ENCODE assay signal across 17 cellular contexts in genomic region chr18:31672628-31673027, GRCh38. TPM values are rescaled to one million over a fixed set of nuclear protein-coding genes. Genes with fewer than 3 reads are reported as not detected.
DNase-seq lines count a peak whose midpoint lies in the region; ATAC-seq and TF ChIP-seq lines count a peak whose summit lies in the region.
"Had no signal": no experiment of that assay in that cellular context is flagged by ENCODE, and none has a peak within 500 bp of the region (broad histone marks: within the 10 kb centered on the region; RNA-seq: fewer than 3 reads in every experiment).

No MANE protein-coding gene starts in this region.

- H2AFZ ChIP-seq in H9 (ENCODE audit: low read length) (no peak overlapping the region), parathyroid adenoma (no peak overlapping the region)

- H3K4me3 ChIP-seq in iPS-15b (ENCODE audit: low read depth, low read length) = no peak overlapping the region
- H3K4me3 ChIP-seq in parathyroid adenoma (ENCODE audit: low read depth, low read length) = no peak overlapping the region
- no peak overlapping the region for H3K4me3 ChIP-seq in Peyer's patch
- H3K4me3 ChIP-seq: HAP-1 had no signal

- no peak overlapping the region for H3K4me3 Mint-ChIP-seq in H9
- H3K4me3 Mint-ChIP-seq in activated T-cell treated with anti-CD3 and anti-CD28 coated beads, Interleukin-2, amount 50 U/mL, for 24 hours = no peak overlapping the region
- H3K4me3 Mint-ChIP-seq: CD4-positive, alpha-beta T cell had no signal

- no peaks in the 10 kb centered on the region for H3K9me3 Mint-ChIP-seq in H9
- H3K9me3 Mint-ChIP-seq in activated T-cell treated with anti-CD3 and anti-CD28 coated beads, Interleukin-2, amount 50 U/mL, for 24 hours = no peaks in the 10 kb centered on the region
- H3K9me3 Mint-ChIP-seq: CD4-positive, alpha-beta T cell had no signal

- H3K4me1 Mint-ChIP-seq in H9 = peaks cover 14 to 20% of the 10 kb centered on the region in 2 experiments
- no peaks in the 10 kb centered on the region for H3K4me1 Mint-ChIP-seq in activated T-cell treated with anti-CD3 and anti-CD28 coated beads, Interleukin-2, amount 50 U/mL, for 24 hours (ENCODE audit: low read depth)

- no peak overlapping the region for H2BK120ac ChIP-seq in H9 (ENCODE audit: low read depth, low read length, poor library complexity, severe bottlenecking)

- no peak overlapping the region for H3K27ac Mint-ChIP-seq in H9
- H3K27ac Mint-ChIP-seq in activated T-cell treated with anti-CD3 and anti-CD28 coated beads, Interleukin-2, amount 50 U/mL, for 24 hours = no peak overlapping the region
- H3K27ac Mint-ChIP-seq: CD4-positive, alpha-beta T cell had no signal

- no peak for TF ChIP-seq POLR2A in Peyer's patch (IDR thresholded peaks at IDR 0.05)

- H3K4ac ChIP-seq in H9 (ENCODE audit: low read depth, low read length) = no peak overlapping the region

- no peak overlapping the region for H2BK15ac ChIP-seq in H9 (ENCODE audit: low read depth, low read length)

- DNase-seq in H9 (no peak), Peyer's patch (no peak), NCI-H1092 treated with DMSO at 0.1 percent for 48 hours (lab: John Stamatoyannopoulos, UW) (no peak)
- no peak for DNase-seq in activated T-cell treated with anti-CD3 and anti-CD28 coated beads, Interleukin-2, amount 50 U/mL, for 24 hours
- DNase-seq: ACHN; Calu3; CD4-positive, alpha-beta T cell; IMR-90; Kasumi-1; NCI-H1417 treated with DMSO at 0.1 percent for 48 hours; NCI-H2081; NCI-H510A treated with DMSO at 0.1 percent for 48 hours; SIG-M5 had no signal

- H3K9ac ChIP-seq in H9 (ENCODE audit: extremely low read depth, insufficient read length, low read length) (no peak overlapping the region), iPS-15b (ENCODE audit: low read depth, low read length) (peak overlapping the region; percentile 10), parathyroid adenoma (no peak overlapping the region)

- no peak overlapping the region for H4K91ac ChIP-seq in H9 (ENCODE audit: insufficient read length, low read depth, low read length)

- no peak overlapping the region for H3K14ac ChIP-seq in H9 (ENCODE audit: insufficient read depth, low read length)

- no peak overlapping the region for H2BK5ac ChIP-seq in H9 (ENCODE audit: insufficient read length, low read length)

- no peak overlapping the region for H2BK12ac ChIP-seq in H9 (ENCODE audit: insufficient read length, low read depth, low read length)

- ATAC-seq in SK-N-SH treated with all-trans-retinoic acid at 6 μM for 48 hours = peak; percentile 46

- H3K4me1 ChIP-seq in H9 (ENCODE audit: insufficient read depth, low read length) = peaks cover 9% of the 10 kb centered on the region
- peaks cover 11% of the 10 kb centered on the region for H3K4me1 ChIP-seq in iPS-15b (ENCODE audit: control insufficient read depth, insufficient read depth, low read length)
- H3K4me1 ChIP-seq in parathyroid adenoma = peaks cover 12% of the 10 kb centered on the region
- H3K4me1 ChIP-seq in Peyer's patch = peaks cover 0 to 12% (median 0%) of the 10 kb centered on the region in 4 donors

- peak overlapping the region; percentile 25 for H3K27ac ChIP-seq in H9 (ENCODE audit: insufficient read length, low read depth, low read length)
- H3K27ac ChIP-seq in parathyroid adenoma = peak overlapping the region; percentile 46
- no peak overlapping the region for H3K27ac ChIP-seq in Peyer's patch

- no peak overlapping the region for H2BK20ac ChIP-seq in H9 (ENCODE audit: low read depth, low read length, poor library complexity, severe bottlenecking)

- H3K27me3 ChIP-seq in H9 (ENCODE audit: insufficient read depth, low read length) (no peaks in the 10 kb centered on the region), iPS-15b (ENCODE audit: control insufficient read depth, insufficient read depth, low read length) (no peaks in the 10 kb centered on the region), parathyroid adenoma (ENCODE audit: control insufficient read depth, insufficient read depth, low read length) (no peaks in the 10 kb centered on the region), Peyer's patch (no peaks in the 10 kb centered on the region)

- no peak overlapping the region for H3K56ac ChIP-seq in H9 (ENCODE audit: insufficient read length, low read depth, low read length)

- H3K27me3 Mint-ChIP-seq in H9 (ENCODE audit: low read depth) = no peaks in the 10 kb centered on the region
- H3K27me3 Mint-ChIP-seq in activated T-cell treated with anti-CD3 and anti-CD28 coated beads, Interleukin-2, amount 50 U/mL, for 24 hours = peaks cover 12% of the 10 kb centered on the region

- H3K4me2 ChIP-seq in H9 (ENCODE audit: insufficient read depth, insufficient read length, low read length) = no peak overlapping the region
- peak overlapping the region; percentile 53 for H3K4me2 ChIP-seq in parathyroid adenoma (ENCODE audit: low read length)

- no peaks in the 10 kb centered on the region for H4K20me1 ChIP-seq in H9 (ENCODE audit: control insufficient read depth, insufficient read depth, insufficient read length)

- no peak overlapping the region for H2AK5ac ChIP-seq in H9 (ENCODE audit: insufficient read length, low read length)

- H3K9me3 ChIP-seq in H9 (ENCODE audit: control insufficient read depth, low read depth, low read length) (no peaks in the 10 kb centered on the region), iPS-15b (ENCODE audit: control insufficient read depth, insufficient read depth, low read length) (no peaks in the 10 kb centered on the region), parathyroid adenoma (ENCODE audit: control insufficient read depth, low read length) (no peaks in the 10 kb centered on the region), Peyer's patch (no peaks in the 10 kb centered on the region)
- H3K9me3 ChIP-seq: HAP-1 had no signal

- H4K8ac ChIP-seq in H9 (replicated peaks; ENCODE audit: insufficient read length, low read depth, low read length) = no peak overlapping the region

- TF ChIP-seq CTCF in H9 (conservative IDR thresholded peaks at IDR 0.05) = no peak
- TF ChIP-seq CTCF in parathyroid adenoma (IDR thresholded peaks at IDR 0.05) = no peak
- TF ChIP-seq CTCF in Peyer's patch (IDR thresholded peaks at IDR 0.05) = no peak

- H3K36me3 Mint-ChIP-seq in H9 (ENCODE audit: insufficient read depth in 1 of 3, low read depth in 3 of 3) = peaks cover 2 to 5% (median 3%) of the 10 kb centered on the region in 3 experiments; a peak in 4 of 7 replicates
- H3K36me3 Mint-ChIP-seq in activated T-cell treated with anti-CD3 and anti-CD28 coated beads, Interleukin-2, amount 50 U/mL, for 24 hours (ENCODE audit: low read depth) = no peaks in the 10 kb centered on the region

- no peak overlapping the region for H3K23ac ChIP-seq in H9 (ENCODE audit: insufficient read length, low read depth, low read length)

- H4K5ac ChIP-seq in H9 (ENCODE audit: insufficient read length, low read depth, low read length) = no peak overlapping the region

- H3K36me3 ChIP-seq in iPS-15b (ENCODE audit: control insufficient read depth, insufficient read depth, low read length) = no peaks in the 10 kb centered on the region
- H3K36me3 ChIP-seq in parathyroid adenoma (ENCODE audit: control insufficient read depth, insufficient read depth, low read length) = no peaks in the 10 kb centered on the region
- no peaks in the 10 kb centered on the region for H3K36me3 ChIP-seq in Peyer's patch
- H3K36me3 ChIP-seq: HAP-1 had no signal

- H3K23me2 ChIP-seq in H9 (ENCODE audit: insufficient read length, low read depth, low read length, poor library complexity, severe bottlenecking) = no peaks in the 10 kb centered on the region

- no peak overlapping the region for H3T11ph ChIP-seq in H9 (ENCODE audit: low read length)

- no peak overlapping the region for H3K18ac ChIP-seq in H9 (ENCODE audit: insufficient read length, low read depth, low read length)

- H3K79me1 ChIP-seq in H9 (ENCODE audit: insufficient read depth, low read depth, low read length, poor library complexity, severe bottlenecking) = peaks cover 7% of the 10 kb centered on the region

- H3K79me2 ChIP-seq in H9 (ENCODE audit: insufficient read depth, low read length) (peaks cover 5% of the 10 kb centered on the region; the same call in 1 of the 2 replicates), parathyroid adenoma (peaks cover 9% of the 10 kb centered on the region)

TF ChIP-seq in SK-N-SH treated with all-trans-retinoic acid at 6 μM for 48 hours, 23 proteins besides CTCF, POLR2A, EP300 and RAD21 (continues in another document):
- TF ChIP-seq CSDC2 (CRISPR knock-in tag; IDR thresholded peaks at IDR 0.05) (no peak), TCF4 (CRISPR knock-in tag; IDR thresholded peaks at IDR 0.05; ENCODE audit: borderline replicate concordance) (no peak), ZNF565 (CRISPR knock-in tag; conservative IDR thresholded peaks at IDR 0.05; ENCODE audit: low read depth) (no peak), TOX (CRISPR knock-in tag; IDR thresholded peaks at IDR 0.05; ENCODE audit: borderline replicate concordance) (no peak), TSHZ2 (CRISPR knock-in tag; IDR thresholded peaks at IDR 0.05) (no peak)

RNA-seq across cellular contexts. Expression of gene B4GALT6, which starts 11.8 kb away (rescaled TPM):
- 34.0 and 34.1 TPM in 2 replicates for total RNA-seq in H9 (2021)
- 10 to 100 TPM in 1 of 4 donors, 1 to 10 TPM in 3; 5.0 to 20.7 (median 6.0) TPM for total RNA-seq in Peyer's patch

Comparison
In these comparisons a context has a peak if more than half of its experiments do, and no peak if none do; other contexts are left out.
1. H3K27ac ChIP-seq: peak in H9 (single experiment) and parathyroid adenoma (single experiment); none in Peyer's patch (0 of 4).